9 cellular contexts compared by ENCODE assay signal in genomic region chr19:39428309-39429112, GRCh38. TPM values are rescaled to one million over a fixed set of nuclear protein-coding genes. Genes with fewer than 3 reads are reported as not detected.
A peak's percentile ranks its signal among the peaks of the same experiment; 100 is the strongest.
DNase-seq lines count a peak whose midpoint lies in the region; ATAC-seq and TF ChIP-seq lines count a peak whose summit lies in the region.
"Had no signal": no experiment of that assay in that cellular context is flagged by ENCODE, and none has a peak within 500 bp of the region (broad histone marks: within the 10 kb centered on the region; RNA-seq: fewer than 3 reads in every experiment).

No MANE protein-coding gene starts in this region.

- no peak overlapping the region for H3K27ac Mint-ChIP-seq in activated CD8-positive, alpha-beta T cell treated with anti-CD3 and anti-CD28 coated beads, Interleukin-2, amount 10 ng/mL, durations not matched to agents 7 days and 5 days
- H3K27ac Mint-ChIP-seq in activated T-helper 2 cell treated with anti-CD3 and anti-CD28 coated beads, Interferon-gamma antibody, Interleukin-2, Interleukin-4, amounts not matched to agents 10 μg/mL and 5 μg/mL and 100 μg/mL, durations not matched to agents 14 hours and 24 hours and 36 hours, result no peak overlapping the region

- TF ChIP-seq CTCF in WERI-Rb-1 (IDR thresholded peaks at IDR 0.05; ENCODE audit: low read depth, low read length) (no peak), left ventricle myocardium inferior (IDR thresholded peaks at IDR 0.05; ENCODE audit: borderline replicate concordance) (no peak)

- no peak overlapping the region; the same call in 1 of the 2 replicates for H3K27ac ChIP-seq in WERI-Rb-1
- peak overlapping the region; percentile 95 for H3K27ac ChIP-seq in left ventricle myocardium inferior (replicated peaks)

- no peak overlapping the region for H3K4me3 Mint-ChIP-seq in activated CD8-positive, alpha-beta T cell treated with anti-CD3 and anti-CD28 coated beads, Interleukin-2, amount 10 ng/mL, durations not matched to agents 7 days and 5 days
- H3K4me3 Mint-ChIP-seq in activated T-helper 2 cell treated with anti-CD3 and anti-CD28 coated beads, Interferon-gamma antibody, Interleukin-2, Interleukin-4, amounts not matched to agents 10 μg/mL and 5 μg/mL and 100 μg/mL, durations not matched to agents 14 hours and 24 hours and 36 hours (ENCODE audit: low read depth), result no peak overlapping the region

- peaks cover 41% of the 10 kb centered on the region for H3K36me3 ChIP-seq in WERI-Rb-1
- H3K36me3 ChIP-seq in left ventricle myocardium inferior, result peaks cover 28% of the 10 kb centered on the region

- POLR2A ChIA-PET in activated CD8-positive, alpha-beta T cell treated with anti-CD3 and anti-CD28 coated beads, Interleukin-2, amount 10 ng/mL, durations not matched to agents 7 days and 5 days (lab: Charles Lee), result interaction anchor here (1.2 to 3.1 kb wide), 4 partner anchors 7 to 27 kb away, joined by 4 to 25 read pairs (median 6); partner anchors contain the start of genes RPS16 and SUPT5H

- ATAC-seq in activated CD8-positive, alpha-beta T cell treated with anti-CD3 and anti-CD28 coated beads, Interleukin-2, amount 10 ng/mL, durations not matched to agents 7 days and 5 days, result no peak
- no peak for ATAC-seq in left colon

- H3K27me3 Mint-ChIP-seq in activated CD8-positive, alpha-beta T cell treated with anti-CD3 and anti-CD28 coated beads, Interleukin-2, amount 10 ng/mL, durations not matched to agents 7 days and 5 days (ENCODE audit: low read depth), result no peaks in the 10 kb centered on the region
- H3K27me3 Mint-ChIP-seq in activated T-helper 2 cell treated with anti-CD3 and anti-CD28 coated beads, Interferon-gamma antibody, Interleukin-2, Interleukin-4, amounts not matched to agents 10 μg/mL and 5 μg/mL and 100 μg/mL, durations not matched to agents 14 hours and 24 hours and 36 hours (ENCODE audit: low read depth), result no peaks in the 10 kb centered on the region

- peaks cover 23% of the 10 kb centered on the region for H3K36me3 Mint-ChIP-seq in activated CD8-positive, alpha-beta T cell treated with anti-CD3 and anti-CD28 coated beads, Interleukin-2, amount 10 ng/mL, durations not matched to agents 7 days and 5 days (ENCODE audit: low read depth)
- peaks cover 42% of the 10 kb centered on the region for H3K36me3 Mint-ChIP-seq in activated T-helper 2 cell treated with anti-CD3 and anti-CD28 coated beads, Interferon-gamma antibody, Interleukin-2, Interleukin-4, amounts not matched to agents 10 μg/mL and 5 μg/mL and 100 μg/mL, durations not matched to agents 14 hours and 24 hours and 36 hours (ENCODE audit: low read depth)

- CTCF ChIA-PET in activated CD8-positive, alpha-beta T cell treated with anti-CD3 and anti-CD28 coated beads, Interleukin-2, amount 10 ng/mL, durations not matched to agents 7 days and 5 days (lab: Charles Lee), result interaction anchor here (1.3 to 1.8 kb wide), 3 partner anchors 14 to 46 kb away, joined by 5 read pairs; partner anchors contain the start of gene PLEKHG2

- H3K27me3 ChIP-seq in WERI-Rb-1 (ENCODE audit: insufficient read depth, low read depth, severe bottlenecking) (no peaks in the 10 kb centered on the region), left ventricle myocardium inferior (ENCODE audit: low read depth) (no peaks in the 10 kb centered on the region)

- no peaks in the 10 kb centered on the region for H3K9me3 Mint-ChIP-seq in activated CD8-positive, alpha-beta T cell treated with anti-CD3 and anti-CD28 coated beads, Interleukin-2, amount 10 ng/mL, durations not matched to agents 7 days and 5 days (ENCODE audit: insufficient read depth)
- no peaks in the 10 kb centered on the region for H3K9me3 Mint-ChIP-seq in activated T-helper 2 cell treated with anti-CD3 and anti-CD28 coated beads, Interferon-gamma antibody, Interleukin-2, Interleukin-4, amounts not matched to agents 10 μg/mL and 5 μg/mL and 100 μg/mL, durations not matched to agents 14 hours and 24 hours and 36 hours

- peaks cover 31% of the 10 kb centered on the region for H3K4me1 ChIP-seq in left ventricle myocardium inferior

- peaks cover 22% of the 10 kb centered on the region for H3K4me1 Mint-ChIP-seq in activated CD8-positive, alpha-beta T cell treated with anti-CD3 and anti-CD28 coated beads, Interleukin-2, amount 10 ng/mL, durations not matched to agents 7 days and 5 days (ENCODE audit: low read depth)
- H3K4me1 Mint-ChIP-seq in activated T-helper 2 cell treated with anti-CD3 and anti-CD28 coated beads, Interferon-gamma antibody, Interleukin-2, Interleukin-4, amounts not matched to agents 10 μg/mL and 5 μg/mL and 100 μg/mL, durations not matched to agents 14 hours and 24 hours and 36 hours (ENCODE audit: low read depth), result peaks cover 22% of the 10 kb centered on the region

- H3K9me3 ChIP-seq in WERI-Rb-1 (ENCODE audit: severe bottlenecking), result no peaks in the 10 kb centered on the region
- H3K9me3 ChIP-seq in left ventricle myocardium inferior (replicated peaks), result no peaks in the 10 kb centered on the region

- DNase-seq in EL (peak; percentile 90), WERI-Rb-1 (peak; percentile 35), left ventricle myocardium inferior (peak; percentile 74), retina (peak; percentile 61), left colon (no peak)
- DNase-seq in stimulated activated naive CD4-positive, alpha-beta T cell (lab: John Stamatoyannopoulos, UW), result no peak
- no peak for DNase-seq in activated CD8-positive, alpha-beta T cell treated with anti-CD3 and anti-CD28 coated beads, Interleukin-2, amount 10 ng/mL, durations not matched to agents 7 days and 5 days
- DNase-seq in activated T-helper 2 cell treated with anti-CD3 and anti-CD28 coated beads, Interferon-gamma antibody, Interleukin-2, Interleukin-4, amounts not matched to agents 10 μg/mL and 5 μg/mL and 100 μg/mL, durations not matched to agents 14 hours and 24 hours and 36 hours (ENCODE audit: low spot score), result no peak
- DNase-seq: erythroblast had no signal

- H3K4me3 ChIP-seq in WERI-Rb-1 (ENCODE audit: low read depth, low read length) (no peak overlapping the region), left ventricle myocardium inferior (peak overlapping the region; percentile 48)

- intact Hi-C loops in left ventricle myocardium inferior (cut with micrococcal nuclease) (no loop called here), left colon (cut with DNase I, micrococcal nuclease) (no loop called here)
- intact Hi-C loops in activated T-helper 2 cell treated with anti-CD3 and anti-CD28 coated beads, Interferon-gamma antibody, Interleukin-2, Interleukin-4, amounts not matched to agents 10 μg/mL and 5 μg/mL and 100 μg/mL, durations not matched to agents 14 hours and 24 hours and 36 hours (cut with micrococcal nuclease), result no loop called here

RNA-seq across cellular contexts. Expression of gene RPS16, which starts 7.2 kb away (rescaled TPM):
- total RNA-seq in left ventricle myocardium inferior (1,107 TPM), left colon (1,000 to 10,000 TPM; 1,556 to 1,578 TPM)
- total RNA-seq in activated CD8-positive, alpha-beta T cell treated with anti-CD3 and anti-CD28 coated beads, Interleukin-2, amount 10 ng/mL, durations not matched to agents 7 days and 5 days, result 1,000 to 10,000 TPM; 2,100 to 2,157 TPM
- total RNA-seq in activated T-helper 2 cell treated with anti-CD3 and anti-CD28 coated beads, Interferon-gamma antibody, Interleukin-2, Interleukin-4, amounts not matched to agents 10 μg/mL and 5 μg/mL and 100 μg/mL, durations not matched to agents 14 hours and 24 hours and 36 hours, result 2,627 and 2,674 TPM in 2 replicates

RNA-seq across cellular contexts. Expression of gene PLEKHG2, which starts 16.0 kb away (rescaled TPM):
- total RNA-seq in left ventricle myocardium inferior, result 14.1 TPM
- total RNA-seq in activated CD8-positive, alpha-beta T cell treated with anti-CD3 and anti-CD28 coated beads, Interleukin-2, amount 10 ng/mL, durations not matched to agents 7 days and 5 days, result 10 to 100 TPM; 64.4 to 68.5 TPM
- 49.8 and 50.7 TPM in 2 replicates for total RNA-seq in activated T-helper 2 cell treated with anti-CD3 and anti-CD28 coated beads, Interferon-gamma antibody, Interleukin-2, Interleukin-4, amounts not matched to agents 10 μg/mL and 5 μg/mL and 100 μg/mL, durations not matched to agents 14 hours and 24 hours and 36 hours
- total RNA-seq in left colon, result 1 to 10 TPM; 6.2 to 9.3 TPM

RNA-seq across cellular contexts. Expression of gene SUPT5H, which starts 16.9 kb away (rescaled TPM):
- 91.4 TPM for total RNA-seq in left ventricle myocardium inferior
- 100 to 1,000 TPM; 144 to 147 TPM for total RNA-seq in activated CD8-positive, alpha-beta T cell treated with anti-CD3 and anti-CD28 coated beads, Interleukin-2, amount 10 ng/mL, durations not matched to agents 7 days and 5 days
- total RNA-seq in activated T-helper 2 cell treated with anti-CD3 and anti-CD28 coated beads, Interferon-gamma antibody, Interleukin-2, Interleukin-4, amounts not matched to agents 10 μg/mL and 5 μg/mL and 100 μg/mL, durations not matched to agents 14 hours and 24 hours and 36 hours, result 163 and 169 TPM in 2 replicates
- total RNA-seq in left colon, result 100 to 1,000 TPM in 1 of 2 donors, 10 to 100 TPM in 1; 89.1 to 101 TPM

RNA-seq across cellular contexts. Expression of gene ZFP36, which starts 21.9 kb away (rescaled TPM):
- total RNA-seq in left ventricle myocardium inferior (34.8 TPM), left colon (100 to 1,000 TPM; 152 to 391 TPM)
- 10 to 100 TPM; 72.4 to 91.4 TPM for total RNA-seq in activated CD8-positive, alpha-beta T cell treated with anti-CD3 and anti-CD28 coated beads, Interleukin-2, amount 10 ng/mL, durations not matched to agents 7 days and 5 days
- total RNA-seq in activated T-helper 2 cell treated with anti-CD3 and anti-CD28 coated beads, Interferon-gamma antibody, Interleukin-2, Interleukin-4, amounts not matched to agents 10 μg/mL and 5 μg/mL and 100 μg/mL, durations not matched to agents 14 hours and 24 hours and 36 hours, result 45.4 and 46.9 TPM in 2 replicates

RNA-seq across cellular contexts. Expression of gene MED29, which starts 37.3 kb away (rescaled TPM):
- 25.7 TPM for total RNA-seq in left ventricle myocardium inferior
- 10 to 100 TPM; 32.6 to 39.3 TPM for total RNA-seq in activated CD8-positive, alpha-beta T cell treated with anti-CD3 and anti-CD28 coated beads, Interleukin-2, amount 10 ng/mL, durations not matched to agents 7 days and 5 days
- total RNA-seq in activated T-helper 2 cell treated with anti-CD3 and anti-CD28 coated beads, Interferon-gamma antibody, Interleukin-2, Interleukin-4, amounts not matched to agents 10 μg/mL and 5 μg/mL and 100 μg/mL, durations not matched to agents 14 hours and 24 hours and 36 hours, result 32.3 and 34.7 TPM in 2 replicates
- 10 to 100 TPM; 30.4 to 32.4 TPM for total RNA-seq in left colon

Comparison
In these comparisons a context has a peak if more than half of its experiments do, and no peak if none do; other contexts are left out.
1. DNase-seq: peak in EL (single experiment), WERI-Rb-1 (single experiment), left ventricle myocardium inferior (single experiment) and retina (single experiment); none in stimulated activated naive CD4-positive, alpha-beta T cell (0 of 6), activated CD8-positive, alpha-beta T cell treated with anti-CD3 and anti-CD28 coated beads, Interleukin-2, amount 10 ng/mL, durations not matched to agents 7 days and 5 days (single experiment), activated T-helper 2 cell treated with anti-CD3 and anti-CD28 coated beads, Interferon-gamma antibody, Interleukin-2, Interleukin-4, amounts not matched to agents 10 μg/mL and 5 μg/mL and 100 μg/mL, durations not matched to agents 14 hours and 24 hours and 36 hours (single experiment) and left colon (0 of 2).